In genomic region chr7:72997441-72997840, GRCh38 we compare ENCODE assay signal across 11 cellular contexts. TPM values are rescaled to one million over a fixed set of nuclear protein-coding genes. Genes with fewer than 3 reads are reported as not detected.
DNase-seq lines count a peak whose midpoint lies in the region; ATAC-seq, FAIRE-seq and TF ChIP-seq lines count a peak whose summit lies in the region.
"Not testable (repeated sequence)": the region's sequence is repeated elsewhere in the genome, so short reads cannot be mapped to it uniquely, and the experiment has no call there.
"Had no signal": no experiment of that assay in that cellular context is flagged by ENCODE, and none has a peak within 500 bp of the region (broad histone marks: within the 10 kb centered on the region; RNA-seq: fewer than 3 reads in every experiment).

No MANE protein-coding gene starts in this region.

- not testable (repeated sequence) for H4K20me1 ChIP-seq in HCT116 (ENCODE audit: insufficient read depth); K562 (replicated peaks; ENCODE audit: control insufficient read depth, insufficient read depth, low read length)

- not testable (repeated sequence) for H2AFZ ChIP-seq in HCT116 (ENCODE audit: low read depth, low read length, poor library complexity, severe bottlenecking); K562 (ENCODE audit: low read depth, low read length)

- TF ChIP-seq RAD21 in HCT116 (IDR thresholded peaks at IDR 0.05; ENCODE audit: low read depth); K562 (CRISPR knock-in tag; conservative IDR thresholded peaks at IDR 0.05 in 1 of 2, IDR thresholded peaks at IDR 0.05 in 1 of 2): not testable (repeated sequence)

- intact Hi-C loops in HCT116 (cut with micrococcal nuclease); K562 (cut with micrococcal nuclease); heart right ventricle (cut with DNase I); mucosa of descending colon (cut with DNase I, micrococcal nuclease): not testable (repeated sequence)

- in situ Hi-C loops in K562 (cut with MboI), result not testable (repeated sequence)

- not testable (repeated sequence) for FAIRE-seq in K562 (lab: Jason Lieb, UNC)

- H3K27ac ChIP-seq in HCT116 (ENCODE audit: low read depth, low read length); K562 (ENCODE audit: extremely low read depth, low read depth, low read length); gastroesophageal sphincter; heart right ventricle: not testable (repeated sequence)

- RAD21 ChIA-PET in HCT116 (lab: Charles Lee; ENCODE audit: low non-redundant PET in 1 of 2, low total read pairs in 2 of 2, uncharacterized antibody in 2 of 2, unreplicated experiment in 2 of 2), result not testable (repeated sequence)

- ATAC-seq in HCT116 (peak; percentile 49; the same call in 1 of the 2 replicates), K562 (peak; percentile 59), gastroesophageal sphincter (peak; percentile 43), heart right ventricle (peak; percentile 25 to 77 (median 56)), left lobe of liver (peak; percentile 57), mucosa of descending colon (peak; percentile 41)

- H3K4me1 ChIP-seq in HCT116 (ENCODE audit: control insufficient read depth in 1 of 2, insufficient read depth in 2 of 2, low read length in 2 of 2); K562 (replicated peaks in 1 of 2; ENCODE audit: control insufficient read depth in 2 of 2, insufficient read depth in 2 of 2, low read length in 2 of 2); gastroesophageal sphincter; heart right ventricle; mucosa of descending colon (ENCODE audit: low read depth): not testable (repeated sequence)

- not testable (repeated sequence) for BruUV-seq in HCT116 (replicated peaks; lab: Mats Ljungman, UMichigan); K562 (replicated peaks; lab: Mats Ljungman, UMichigan)

- CTCF ChIA-PET in HCT116 (lab: Charles Lee); K562 (lab: Yijun Ruan, JAX; ENCODE audit: low intra/inter-chr PET ratio): not testable (repeated sequence)

- H3K9ac ChIP-seq in HCT116 (ENCODE audit: low read length); K562 (ENCODE audit: insufficient read depth in 1 of 2, low read depth in 2 of 2, low read length in 2 of 2): not testable (repeated sequence)

- POLR2A ChIA-PET in HCT116 (lab: Charles Lee); K562 (lab: Yijun Ruan, JAX): not testable (repeated sequence)

- 100% methylated on average over 1 of the region's 7 CpGs for WGBS in K562 (ENCODE audit: insufficient coverage, low coverage, missing lambda C conversion rate)
- WGBS in gastroesophageal sphincter (ENCODE audit: low coverage in 1 of 2), 2 donors, result no CpG with 5 or more reads among the region's 7 CpGs
- 69 to 75% methylated on average over 3 to 4 of the region's 7 CpGs for WGBS in heart right ventricle, 2 donors

- not testable (repeated sequence) for DNase-seq in HCT116 (ENCODE audit: low read depth, low spot score); K562 (ENCODE audit: extremely low read depth in 1 of 4, low spot score in 3 of 4); heart right ventricle; left lobe of liver (ENCODE audit: low spot score); mucosa of descending colon

- not testable (repeated sequence) for H3K79me2 ChIP-seq in HCT116 (ENCODE audit: insufficient read depth, low read length); K562 (ENCODE audit: control insufficient read depth, insufficient read depth, low read length)

- not testable (repeated sequence) for H3K4me3 ChIP-seq in HCT116 (replicated peaks in 1 of 2; ENCODE audit: low read depth in 1 of 2, low read length in 2 of 2); K562; gastroesophageal sphincter; heart right ventricle; mucosa of descending colon

- not testable (repeated sequence) for H3K9me2 ChIP-seq in HCT116 (ENCODE audit: insufficient read depth)

- not testable (repeated sequence) for H3K36me3 ChIP-seq in HCT116 (ENCODE audit: control insufficient read depth in 1 of 2, insufficient read depth in 2 of 2, low read length in 2 of 2); K562 (ENCODE audit: control insufficient read depth, insufficient read depth, low read length); gastroesophageal sphincter; mucosa of descending colon (ENCODE audit: low read depth)
- H3K36me3 ChIP-seq in heart right ventricle, result peaks cover 0 to 11% (median 0%) of the 10 kb centered on the region in 9 donors

- H3K27me3 ChIP-seq in HCT116 (ENCODE audit: insufficient read depth, low read length); K562 (ENCODE audit: control insufficient read depth in 2 of 2, insufficient read depth in 2 of 2, low read length in 2 of 2); gastroesophageal sphincter; heart right ventricle: not testable (repeated sequence)

- H3K9me1 ChIP-seq in K562 (ENCODE audit: control insufficient read depth, insufficient read depth, low read length), result not testable (repeated sequence)

- not testable (repeated sequence) for H3K4me2 ChIP-seq in HCT116 (ENCODE audit: low read length); K562 (ENCODE audit: insufficient read depth, low read length)

- not testable (repeated sequence) for H3K9me3 ChIP-seq in HCT116 (ENCODE audit: control insufficient read depth in 1 of 2, insufficient read depth in 1 of 2, low read depth in 1 of 2, low read length in 2 of 2); K562 (replicated peaks; ENCODE audit: control insufficient read depth, insufficient read depth, low read depth, low read length); gastroesophageal sphincter; heart right ventricle; mucosa of descending colon

- TF ChIP-seq POLR2A in HCT116 (IDR thresholded peaks at IDR 0.05; ENCODE audit: borderline replicate concordance, extremely low read depth, insufficient read depth, insufficient read length); K562 (conservative IDR thresholded peaks at IDR 0.05); gastroesophageal sphincter (IDR thresholded peaks at IDR 0.05): not testable (repeated sequence)

- TF ChIP-seq EP300 in K562 (IDR thresholded peaks at IDR 0.05; ENCODE audit: low read length); gastroesophageal sphincter (IDR thresholded peaks at IDR 0.05): not testable (repeated sequence)

- TF ChIP-seq CTCF in HCT116 (IDR thresholded peaks at IDR 0.05 in 2 of 3, conservative IDR thresholded peaks at IDR 0.05 in 1 of 3; ENCODE audit: borderline replicate concordance in 1 of 3, insufficient read depth in 1 of 3, low read depth in 2 of 3, low read length in 2 of 3); K562 (IDR thresholded peaks at IDR 0.05 in 2 of 3, conservative IDR thresholded peaks at IDR 0.05 in 1 of 3; ENCODE audit: insufficient read depth in 2 of 3, low read depth in 1 of 3, low read length in 3 of 3); gastroesophageal sphincter (IDR thresholded peaks at IDR 0.05); heart right ventricle (IDR thresholded peaks at IDR 0.05); mucosa of descending colon (IDR thresholded peaks at IDR 0.05): not testable (repeated sequence)

RNA-seq across cellular contexts. Expression of gene TRIM74, which starts 28.2 kb away (rescaled TPM):
- total RNA-seq in HCT116 (2021; ENCODE audit: unreplicated experiment), result 1.0 TPM
- 1.00 and 1.3 TPM in 2 replicates for polyA plus RNA-seq in HCT116 (2012)
- total RNA-seq in K562 (2011; cell fraction: chromatin; rRNA removed; ENCODE audit: low replicate concordance), result not detected in 2 replicates
- total RNA-seq in K562 (2011; cell fraction: nucleolus; rRNA removed), result not detected in 2 replicates
- total RNA-seq in K562 (2011; cell fraction: nucleoplasm; rRNA removed), result not detected in 2 replicates
- total RNA-seq in K562 (2014; rRNA removed), result not detected in 2 replicates
- not detected in 2 replicates for total RNA-seq in K562 (2014; rRNA removed; fragmentation: Illumina TruSeq; extraction: Trizol)
- not detected in 2 replicates for total RNA-seq in K562 (2015; rRNA removed; fragmentation: Illumina TruSeq; extraction: Trizol)
- total RNA-seq in K562 (2021), result not detected in 2 replicates
- not detected in 2 replicates for polyA plus RNA-seq in K562 (2011; rRNA removed)
- polyA plus RNA-seq in K562 (2011; cell fraction: cytosol; rRNA removed), result not detected in 2 replicates
- 0.18 TPM in 1 of 2 replicates, not detected in the other for polyA plus RNA-seq in K562 (2011; cell fraction: nucleus; rRNA removed)
- polyA plus RNA-seq in K562 (2012), result 0.58 TPM in 1 of 2 replicates, not detected in the other
- not detected in 2 replicates for polyA plus RNA-seq in K562 (2014; fragmentation: Illumina TruSeq; extraction: Trizol)
- polyA plus RNA-seq in K562 (2014; fragmentation: Nextera tagmentation; extraction: Ambion mirVana), result not detected
- polyA plus RNA-seq in K562 (2014; rRNA removed), result not detected in 2 replicates
- not detected in 2 replicates for polyA minus RNA-seq in K562 (2011; rRNA and poly(A)+ RNA removed)
- not detected in 2 replicates for polyA minus RNA-seq in K562 (2011; cell fraction: cytosol; rRNA and poly(A)+ RNA removed)
- polyA minus RNA-seq in K562 (2011; cell fraction: nucleus; rRNA and poly(A)+ RNA removed), result not detected in 2 replicates
- 1 to 10 TPM in 1 of 4 donors, not detected in 3; 2.6 TPM for total RNA-seq in gastroesophageal sphincter
- under 1 TPM in 5 of 10 donors, not detected in 5; 0.24 to 0.72 (median 0.42) TPM for total RNA-seq in heart right ventricle
- under 1 TPM in 1 of 2 donors, not detected in 1; 0.14 TPM for polyA plus RNA-seq in heart right ventricle
- total RNA-seq in left lobe of liver, result 0.78 TPM
- total RNA-seq in mucosa of descending colon, result under 1 TPM; 0.43 to 0.95 (median 0.90) TPM
- total RNA-seq: A172 had no signal
- polyA plus RNA-seq: CD4-positive, CD25-positive, alpha-beta regulatory T cell; CD8-positive, alpha-beta memory T cell; H1 had no signal

RNA-seq across cellular contexts. Expression of gene SPDYE8, which starts 32.1 kb away (rescaled TPM):
- not detected for total RNA-seq in HCT116 (2021; ENCODE audit: unreplicated experiment)
- polyA plus RNA-seq in HCT116 (2012), result 0.06 and 0.07 TPM in 2 replicates
- not detected in 2 replicates for total RNA-seq in K562 (2011; cell fraction: chromatin; rRNA removed; ENCODE audit: low replicate concordance)
- not detected in 2 replicates for total RNA-seq in K562 (2011; cell fraction: nucleolus; rRNA removed)
- total RNA-seq in K562 (2011; cell fraction: nucleoplasm; rRNA removed), result not detected in 2 replicates
- not detected in 2 replicates for total RNA-seq in K562 (2014; rRNA removed)
- not detected in 2 replicates for total RNA-seq in K562 (2014; rRNA removed; fragmentation: Illumina TruSeq; extraction: Trizol)
- total RNA-seq in K562 (2015; rRNA removed; fragmentation: Illumina TruSeq; extraction: Trizol), result not detected in 2 replicates
- total RNA-seq in K562 (2021), result not detected in 2 replicates
- not detected in 2 replicates for polyA plus RNA-seq in K562 (2011; rRNA removed)
- not detected in 2 replicates for polyA plus RNA-seq in K562 (2011; cell fraction: cytosol; rRNA removed)
- polyA plus RNA-seq in K562 (2011; cell fraction: nucleus; rRNA removed), result not detected in 2 replicates
- polyA plus RNA-seq in K562 (2012), result 0.09 and 0.15 TPM in 2 replicates
- not detected in 2 replicates for polyA plus RNA-seq in K562 (2014; fragmentation: Illumina TruSeq; extraction: Trizol)
- polyA plus RNA-seq in K562 (2014; fragmentation: Nextera tagmentation; extraction: Ambion mirVana), result under 1 TPM; 0.03 to 0.10 TPM
- not detected in 2 replicates for polyA plus RNA-seq in K562 (2014; rRNA removed)
- polyA minus RNA-seq in K562 (2011; rRNA and poly(A)+ RNA removed), result not detected in 2 replicates
- polyA minus RNA-seq in K562 (2011; cell fraction: cytosol; rRNA and poly(A)+ RNA removed), result not detected in 2 replicates
- not detected in 2 replicates for polyA minus RNA-seq in K562 (2011; cell fraction: nucleus; rRNA and poly(A)+ RNA removed)
- total RNA-seq in gastroesophageal sphincter, result not detected
- not detected for total RNA-seq in heart right ventricle
- polyA plus RNA-seq in heart right ventricle, result not detected
- total RNA-seq in left lobe of liver, result not detected
- total RNA-seq in mucosa of descending colon, result not detected
- total RNA-seq: A172; CD4-positive, CD25-positive, alpha-beta regulatory T cell; CD8-positive, alpha-beta memory T cell; H1; H9 had no signal
- polyA plus RNA-seq: H1 had no signal
